ENCODE assay signal across 22 cellular contexts in the genomic region with DNA sequence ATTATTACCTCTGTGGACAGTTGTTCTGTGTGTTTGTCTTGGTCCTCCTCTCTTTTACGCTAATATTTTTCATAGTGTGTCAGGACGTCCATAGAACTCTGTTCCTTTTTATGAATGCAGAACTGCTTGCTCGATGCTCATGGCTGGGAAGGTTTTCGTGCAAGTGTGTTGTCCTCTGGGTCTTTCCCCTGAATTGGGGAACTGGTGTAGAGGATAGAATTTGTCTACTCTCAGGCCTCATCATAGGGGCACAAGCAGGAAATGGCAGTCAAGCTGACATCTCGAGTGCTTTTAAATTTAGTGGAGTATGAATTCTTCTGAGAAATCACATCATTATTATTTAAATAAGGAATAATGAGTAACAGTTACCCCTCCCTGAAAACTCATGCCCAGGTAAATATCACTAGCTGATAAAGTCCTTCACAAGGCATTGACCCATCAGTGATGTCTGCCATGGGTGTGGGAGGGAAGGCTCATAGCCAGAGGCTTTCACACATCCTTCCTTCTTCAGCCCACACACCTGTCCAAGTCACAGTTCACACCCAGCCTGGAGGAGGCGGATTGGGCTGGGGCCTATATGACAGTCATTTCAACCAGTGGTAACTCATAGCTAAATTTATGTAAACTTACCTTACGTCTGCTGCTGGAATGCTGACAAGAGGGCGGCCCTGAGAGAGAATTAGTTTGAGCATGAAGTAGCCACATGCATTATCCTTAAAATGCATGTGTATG.
A peak's percentile ranks its signal among the peaks of the same experiment; 100 is the strongest.
DNase-seq lines count a peak whose midpoint lies in the region; ATAC-seq, FAIRE-seq and TF ChIP-seq lines count a peak whose summit lies in the region.
"Had no signal": no experiment of that assay in that cellular context is flagged by ENCODE, and none has a peak within 500 bp of the region (broad histone marks: within the 10 kb centered on the region; RNA-seq: fewer than 3 reads in every experiment).

No MANE protein-coding gene starts in this region.

- H3K23me2 ChIP-seq in H1 (ENCODE audit: low read depth, low read length), result no peaks in the 10 kb centered on the region

- no peaks in the 10 kb centered on the region for H3K79me1 ChIP-seq in H1 (ENCODE audit: low read depth, low read length)

- 82% methylated on average over 8 of the region's 8 CpGs; no CpG with 5 or more reads in 1 of the 2 experiments for WGBS in H1 (ENCODE audit: extremely low coverage in 1 of 2, insufficient coverage in 1 of 2, insufficient read length in 1 of 2, insufficient replicate concordance in 2 of 2, low coverage in 1 of 2, low lambda C conversion rate in 2 of 2, missing lambda C conversion rate in 1 of 2), 2 experiments

- no peak overlapping the region for H2BK120ac ChIP-seq in H1 (replicated peaks; ENCODE audit: low read depth, low read length)

- no peak for TF ChIP-seq RAD21 in H1 (IDR thresholded peaks at IDR 0.05 in 1 of 2, conservative IDR thresholded peaks at IDR 0.05 in 1 of 2; ENCODE audit: low read depth in 2 of 2, low read length in 2 of 2)

- H3K79me2 ChIP-seq in H1 (ENCODE audit: control insufficient read depth in 1 of 2, insufficient read depth in 2 of 2, low read length in 2 of 2), result no peaks in the 10 kb centered on the region

- ATAC-seq in GM18868 (IDR thresholded peaks at IDR 0.05; ENCODE audit: unreplicated experiment) (peak; percentile 89), HG03066 (IDR thresholded peaks at IDR 0.05; ENCODE audit: low read depth, unreplicated experiment) (peak; percentile 52)
- ATAC-seq: psoas muscle had no signal

- no peak for TF ChIP-seq CTCF in H1 (IDR thresholded peaks at IDR 0.05; ENCODE audit: control extremely low read depth in 1 of 3, insufficient read depth in 1 of 3, low read depth in 1 of 3, low read length in 3 of 3)

- no peak overlapping the region for H3K4ac ChIP-seq in H1 (replicated peaks; ENCODE audit: insufficient read length, low read depth, low read length)

- no peak overlapping the region for H2BK20ac ChIP-seq in H1 (ENCODE audit: low read length)

- peak overlapping the region; percentile 78; the same call in 1 of the 2 replicates for H3K18ac ChIP-seq in H1 (ENCODE audit: extremely low read depth, low read length)

- TF ChIP-seq EP300 in H1 (IDR thresholded peaks at IDR 0.05; ENCODE audit: borderline replicate concordance in 1 of 2, low read depth in 2 of 2, low read length in 2 of 2), result no peak

- no peak for FAIRE-seq in H1 (lab: Jason Lieb, UNC)
- FAIRE-seq: D721Med had no signal

- H2AK5ac ChIP-seq in H1 (ENCODE audit: low read depth, low read length), result no peak overlapping the region

- H3K56ac ChIP-seq in H1 (replicated peaks; ENCODE audit: insufficient read length, low read depth, low read length), result no peak overlapping the region

- no peak overlapping the region for H2AFZ ChIP-seq in H1 (ENCODE audit: low read length)
- H2AFZ ChIP-seq: neural progenitor cell had no signal

- H3K4me2 ChIP-seq in H1 (ENCODE audit: insufficient read depth in 1 of 2, low read depth in 2 of 2, low read length in 2 of 2), result no peak overlapping the region
- H3K4me2 ChIP-seq: neural progenitor cell had no signal

- no peak overlapping the region for H3K14ac ChIP-seq in H1 (ENCODE audit: insufficient read length)

- no peak overlapping the region for H3K27ac ChIP-seq in H1 (ENCODE audit: low read depth, low read length)
- H3K27ac ChIP-seq: neural progenitor cell, Peyer's patch, psoas muscle, SK-N-MC, skin epidermis, uterus had no signal

- DNase-seq in NOMO-1 treated with DMSO at 0.1 percent for 48 hours (lab: John Stamatoyannopoulos, UW; ENCODE audit: unreplicated experiment) (peak; percentile 28), NOMO-1 treated with dmso at 0.1 percent for 144 hours (lab: John Stamatoyannopoulos, UW; ENCODE audit: unreplicated experiment) (no peak), H1 (ENCODE audit: low read depth in 1 of 2, low spot score in 2 of 2) (peak in 1 of 2 experiments; percentile 23), activated gamma-delta T cell (lab: John Stamatoyannopoulos, UW) (no peak), hypothalamus (lab: John Stamatoyannopoulos, UW) (no peak), germinal center (ENCODE audit: low spot score) (no peak)
- DNase-seq: 8988T; activated naive CD4-positive, alpha-beta T cell treated with anti-CD3 and anti-CD28 coated beads for 36 hours; mucosa of descending colon; NCI-H187; NCI-H2227 treated with DMSO at 0.1 percent for 48 hours; Peyer's patch; psoas muscle; stimulated activated CD4-positive, alpha-beta T cell treated with anti-CD3 and anti-CD28 coated beads, Interleukin-4, amount 100 ng/mL, for 1 hour; uterus had no signal

- CTCF ChIA-PET in H1 (lab: Charles Lee; ENCODE audit: partially characterized antibody), result interaction anchor here (0.6 kb wide), 1 partner anchor 1184 kb away, joined by 3 read pairs; no protein-coding TSS in a partner anchor

- H3K4me1 ChIP-seq in H1 (replicated peaks in 1 of 4; ENCODE audit: control insufficient read depth in 3 of 4, insufficient read depth in 4 of 4, low read length in 3 of 4), result no peaks in the 10 kb centered on the region
- H3K4me1 ChIP-seq: neural progenitor cell, Peyer's patch, psoas muscle, uterus had no signal

- no peak overlapping the region for H3K23ac ChIP-seq in H1 (ENCODE audit: insufficient read length)

- H3K4me3 ChIP-seq in H1 (ENCODE audit: extremely low read depth in 1 of 4, insufficient read depth in 2 of 4, low read depth in 3 of 4, low read length in 4 of 4), result no peak overlapping the region
- H3K4me3 ChIP-seq: MG63, mucosa of descending colon, neural progenitor cell, Peyer's patch, psoas muscle, SK-N-MC, skin epidermis, uterus had no signal

- H2BK12ac ChIP-seq in H1 (ENCODE audit: low read depth, low read length), result no peak overlapping the region

- no peaks in the 10 kb centered on the region for H3K27me3 ChIP-seq in H1 (replicated peaks in 1 of 4; ENCODE audit: control insufficient read depth in 3 of 4, extremely low read depth in 1 of 4, insufficient read depth in 3 of 4, low read length in 3 of 4)
- H3K27me3 ChIP-seq: MG63, neural progenitor cell, Peyer's patch, uterus had no signal

- H3K36me3 ChIP-seq in H1 (ENCODE audit: control insufficient read depth in 2 of 4, insufficient read depth in 4 of 4, low read length in 3 of 4), result no peaks in the 10 kb centered on the region
- H3K36me3 ChIP-seq: MG63, neural progenitor cell, Peyer's patch, uterus had no signal

- no peak for TF ChIP-seq POLR2A in H1 (IDR thresholded peaks at IDR 0.05; ENCODE audit: control extremely low read depth in 1 of 2, low read depth in 2 of 2, low read length in 2 of 2)

- H4K8ac ChIP-seq in H1 (ENCODE audit: extremely low read depth, insufficient read depth, low read length), result no peak overlapping the region

- no peak overlapping the region for H3K9ac ChIP-seq in H1 (replicated peaks in 1 of 4; ENCODE audit: extremely low read depth in 1 of 4, low read depth in 3 of 4, low read length in 3 of 4)
- H3K9ac ChIP-seq: neural progenitor cell had no signal

- no peak overlapping the region for H2BK5ac ChIP-seq in H1 (ENCODE audit: low read depth, low read length)

- H4K20me1 ChIP-seq in H1 (replicated peaks in 1 of 2; ENCODE audit: control insufficient read depth in 1 of 2, insufficient read depth in 2 of 2, low read length in 2 of 2), result no peaks in the 10 kb centered on the region

- H4K5ac ChIP-seq in H1 (ENCODE audit: insufficient read length, low read depth, low read length), result no peak overlapping the region

- POLR2A ChIA-PET in H1 (lab: Charles Lee; ENCODE audit: partially characterized antibody), result no interaction called here

- H4K91ac ChIP-seq in H1 (replicated peaks; ENCODE audit: insufficient read length, low read length), result no peak overlapping the region

- H3K9me3 ChIP-seq in H1 (ENCODE audit: insufficient read depth in 2 of 2, low read depth in 1 of 2, low read length in 1 of 2), result no peaks in the 10 kb centered on the region
- H3K9me3 ChIP-seq: MG63, mucosa of descending colon, Peyer's patch, psoas muscle, uterus had no signal

- H2BK15ac ChIP-seq in H1 (ENCODE audit: low read length), result no peak overlapping the region

TF ChIP-seq in H1, 55 proteins besides CTCF, POLR2A, EP300 and RAD21:
- TF ChIP-seq YY1 (IDR thresholded peaks at IDR 0.05; ENCODE audit: low read depth, low read length) (no peak), TCF12 (IDR thresholded peaks at IDR 0.05; ENCODE audit: low read depth, low read length) (no peak), BACH1 (IDR thresholded peaks at IDR 0.05; ENCODE audit: low read length) (no peak), USF2 (IDR thresholded peaks at IDR 0.05; ENCODE audit: low read length) (no peak), ZNF274 (IDR thresholded peaks at IDR 0.05; ENCODE audit: borderline replicate concordance, extremely low read depth, low read length) (no peak), RFX5 (IDR thresholded peaks at IDR 0.05; ENCODE audit: borderline replicate concordance, low read depth, low read length) (no peak), MAX (IDR thresholded peaks at IDR 0.05) (no peak), SP4 (IDR thresholded peaks at IDR 0.05; ENCODE audit: low read length) (no peak), ATF3 (IDR thresholded peaks at IDR 0.05; ENCODE audit: insufficient read depth, low read depth, low read length) (no peak), GABPA (IDR thresholded peaks at IDR 0.05; ENCODE audit: borderline replicate concordance, insufficient read depth, low read length) (no peak), TAF7 (optimal IDR thresholded peaks at IDR 0.05; ENCODE audit: borderline replicate concordance, low read depth, low read length) (no peak), RXRA (IDR thresholded peaks at IDR 0.05; ENCODE audit: insufficient read depth, low read depth, low read length) (no peak)
TF ChIP-seq in H1: peak in this region for 0.
